Comparison of ENCODE assay signal across 10 cellular contexts in genomic region chr1:32684167-32684811, GRCh38. TPM values are rescaled to one million over a fixed set of nuclear protein-coding genes. Genes with fewer than 3 reads are reported as not detected.
DNase-seq lines count a peak whose midpoint lies in the region; ATAC-seq and TF ChIP-seq lines count a peak whose summit lies in the region.
"Had no signal": no experiment of that assay in that cellular context is flagged by ENCODE, and none has a peak within 500 bp of the region (broad histone marks: within the 10 kb centered on the region; RNA-seq: fewer than 3 reads in every experiment).

No MANE protein-coding gene starts in this region.

- no peak overlapping the region for H3K4me2 ChIP-seq in GM23248 (ENCODE audit: unreplicated experiment)

- no peaks in the 10 kb centered on the region for H3K9me2 ChIP-seq in GM23248 (ENCODE audit: insufficient read depth)

- no peak for TF ChIP-seq CTCF in left ventricle myocardium inferior (IDR thresholded peaks at IDR 0.05; ENCODE audit: borderline replicate concordance)

- in situ Hi-C loops in GM23248 (cut with MboI): no loop called here

- ATAC-seq in GM21367 (IDR thresholded peaks at IDR 0.05; ENCODE audit: unreplicated experiment): no peak
- ATAC-seq in GM21390 (IDR thresholded peaks at IDR 0.05; ENCODE audit: unreplicated experiment): no peak

- peaks cover 41% of the 10 kb centered on the region for H3K79me2 ChIP-seq in GM23248 (ENCODE audit: insufficient read depth)

- peaks cover 20% of the 10 kb centered on the region for H3K4me1 ChIP-seq in GM23248 (ENCODE audit: insufficient read depth)
- H3K4me1 ChIP-seq in left ventricle myocardium inferior: peaks cover 43% of the 10 kb centered on the region

- H3K9ac ChIP-seq in GM23248: 0 out of 2 replicates have a peak overlapping the region, but pooled peaks have one; percentile 6

- no peaks in the 10 kb centered on the region for H4K20me1 ChIP-seq in GM23248 (ENCODE audit: insufficient read depth)

- peak; percentile 64 for DNase-seq in GM23248
- no peak for DNase-seq in left ventricle myocardium inferior
- no peak for DNase-seq in SW480 (ENCODE audit: low spot score)
- DNase-seq in NCI-H446 treated with DMSO at 0.1 percent for 48 hours (lab: John Stamatoyannopoulos, UW): no peak
- DNase-seq: NCI-H345 had no signal

- peaks cover 69% of the 10 kb centered on the region for H3F3A ChIP-seq in GM23248 (ENCODE audit: insufficient read depth)

- intact Hi-C loops in left ventricle myocardium inferior (cut with micrococcal nuclease): no loop called here

- no peak overlapping the region for H3K4me3 ChIP-seq in GM23248
- no peak overlapping the region for H3K4me3 ChIP-seq in left ventricle myocardium inferior
- H3K4me3 ChIP-seq in skin epidermis: no peak overlapping the region

- no peaks in the 10 kb centered on the region for H3K9me3 ChIP-seq in GM23248 (ENCODE audit: low read depth)
- H3K9me3 ChIP-seq in left ventricle myocardium inferior (replicated peaks): no peaks in the 10 kb centered on the region

- H3K36me3 ChIP-seq in GM23248 (ENCODE audit: low read depth) (peaks cover 66% of the 10 kb centered on the region), left ventricle myocardium inferior (peaks cover 57% of the 10 kb centered on the region)

- H3K27me3 ChIP-seq in GM23248 (replicated peaks; ENCODE audit: insufficient read depth) (no peaks in the 10 kb centered on the region), left ventricle myocardium inferior (ENCODE audit: low read depth) (no peaks in the 10 kb centered on the region)

- WGBS in GM23248 (ENCODE audit: low coverage in 1 of 2, low lambda C conversion rate in 2 of 2, missing lambda C conversion rate in 2 of 2), 2 experiments: 16 to 17% methylated on average over 2 of the region's 2 CpGs

- no peak overlapping the region for H2AFZ ChIP-seq in GM23248

- H3K27ac ChIP-seq in GM23248 (peak overlapping the region; percentile 42), angular gyrus (ENCODE audit: low read depth, low read length) (peak overlapping the region; percentile 66), left ventricle myocardium inferior (replicated peaks) (peak overlapping the region; percentile 63), skin epidermis (peak overlapping the region in 11 of 21 experiments; percentile 2 to 79 (median 39))
- H3K27ac ChIP-seq: VCaP had no signal

RNA-seq across cellular contexts. Expression of gene SYNC, which starts 18.3 kb away (rescaled TPM):
- total RNA-seq in GM23248 (2014; rRNA removed; shearing (Covaris generic)): 103 and 112 TPM in 2 replicates
- polyA plus RNA-seq in GM23248 (2016; fragmentation: Nextera tagmentation; extraction: Ambion mirVana): 60.0 and 60.5 TPM in 2 replicates
- total RNA-seq in left ventricle myocardium inferior: 16.2 TPM

RNA-seq across cellular contexts. Expression of gene RBBP4, which starts 33.3 kb away (rescaled TPM):
- total RNA-seq in GM23248 (2014; rRNA removed; shearing (Covaris generic)): 72.4 and 89.9 TPM in 2 replicates
- 109 and 116 TPM in 2 replicates for polyA plus RNA-seq in GM23248 (2016; fragmentation: Nextera tagmentation; extraction: Ambion mirVana)
- total RNA-seq in left ventricle myocardium inferior: 96.6 TPM

RNA-seq across cellular contexts. Expression of gene ZBTB8OS, which starts 33.9 kb away (rescaled TPM):
- 37.0 and 44.6 TPM in 2 replicates for total RNA-seq in GM23248 (2014; rRNA removed; shearing (Covaris generic))
- polyA plus RNA-seq in GM23248 (2016; fragmentation: Nextera tagmentation; extraction: Ambion mirVana): 48.9 and 52.9 TPM in 2 replicates
- 32.4 TPM for total RNA-seq in left ventricle myocardium inferior
